Comparison of ENCODE assay signal across 18 cellular contexts in genomic region chr11:65803797-65804492, GRCh38. TPM values are rescaled to one million over a fixed set of nuclear protein-coding genes. Genes with fewer than 3 reads are reported as not detected.
"Had no signal": no experiment of that assay in that cellular context is flagged by ENCODE, and none has a peak within 500 bp of the region (broad histone marks: within the 10 kb centered on the region; RNA-seq: fewer than 3 reads in every experiment).

No MANE protein-coding gene starts in this region.

- DNase-seq: activated CD4-positive, alpha-beta T cell treated with anti-CD3 and anti-CD28 coated beads, Interleukin-2, amount 10 ng/mL, durations not matched to agents 7 days and 5 days; activated naive CD4-positive, alpha-beta T cell treated with anti-CD3 and anti-CD28 coated beads for 36 hours; central memory CD4-positive, alpha-beta T cell; effector memory CD4-positive, alpha-beta T cell; foreskin melanocyte; mesendoderm; right cardiac atrium; uterus had no signal

- H3K4me3 Mint-ChIP-seq: activated CD4-positive, alpha-beta T cell treated with anti-CD3 and anti-CD28 coated beads, Interleukin-2, amount 10 ng/mL, durations not matched to agents 7 days and 5 days; activated naive CD4-positive, alpha-beta T cell treated with anti-CD3 and anti-CD28 coated beads for 36 hours; nephron; T-helper 2 cell treated with Interferon-gamma antibody and Interleukin-4, amounts not matched to agents 5 μg/mL and 100 μg/mL, for 36 hours had no signal

- H3K9me3 ChIP-seq: prostate gland, uterus had no signal

- H3K36me3 ChIP-seq: prostate gland, uterus had no signal

- H3K27ac Mint-ChIP-seq: activated CD4-positive, alpha-beta T cell treated with anti-CD3 and anti-CD28 coated beads, Interleukin-2, amount 10 ng/mL, durations not matched to agents 7 days and 5 days; activated naive CD4-positive, alpha-beta T cell treated with anti-CD3 and anti-CD28 coated beads for 36 hours; activated T-helper 2 cell treated with anti-CD3 and anti-CD28 coated beads, Interferon-gamma antibody, Interleukin-2, Interleukin-4, amounts not matched to agents 10 μg/mL and 5 μg/mL and 100 μg/mL, durations not matched to agents 14 hours and 24 hours and 36 hours; nephron; T-helper 2 cell treated with Interferon-gamma antibody and Interleukin-4, amounts not matched to agents 5 μg/mL and 100 μg/mL, for 36 hours had no signal

- H3K4me1 ChIP-seq: prostate gland, uterus had no signal

- H3K4me2 ChIP-seq: smooth muscle cell had no signal

- H3K27ac ChIP-seq: coronary artery, prostate gland, uterus had no signal

- ATAC-seq: right cardiac atrium had no signal

- H3K4me1 Mint-ChIP-seq: nephron had no signal

- H3K4me3 ChIP-seq: coronary artery, prostate gland, smooth muscle cell, uterus had no signal

- H3K9me3 Mint-ChIP-seq: activated CD4-positive, alpha-beta T cell treated with anti-CD3 and anti-CD28 coated beads, Interleukin-2, amount 10 ng/mL, durations not matched to agents 7 days and 5 days; activated naive CD4-positive, alpha-beta T cell treated with anti-CD3 and anti-CD28 coated beads for 36 hours; activated T-helper 2 cell treated with anti-CD3 and anti-CD28 coated beads, Interferon-gamma antibody, Interleukin-2, Interleukin-4, amounts not matched to agents 10 μg/mL and 5 μg/mL and 100 μg/mL, durations not matched to agents 14 hours and 24 hours and 36 hours; nephron; T-helper 2 cell treated with Interferon-gamma antibody and Interleukin-4, amounts not matched to agents 5 μg/mL and 100 μg/mL, for 36 hours had no signal

RNA-seq across cellular contexts. Expression of gene OVOL1, which starts 17.1 kb away (rescaled TPM):
- total RNA-seq: activated CD4-positive, alpha-beta T cell treated with anti-CD3 and anti-CD28 coated beads, Interleukin-2, amount 10 ng/mL, durations not matched to agents 7 days and 5 days; activated CD8-positive, alpha-beta memory T cell treated with anti-CD3 and anti-CD28 coated beads for 36 hours; activated naive CD4-positive, alpha-beta T cell treated with anti-CD3 and anti-CD28 coated beads for 36 hours; fibroblast of lung; omental fat pad; right cardiac atrium had no signal
- polyA plus RNA-seq: fibroblast of lung, liver, right cardiac atrium had no signal
